ENCODE assay signal across 30 cellular contexts in genomic region chr15:46766021-46766420, GRCh38.
"Had no signal": no experiment of that assay in that cellular context is flagged by ENCODE, and none has a peak within 500 bp of the region (broad histone marks: within the 10 kb centered on the region; RNA-seq: fewer than 3 reads in every experiment).

No MANE protein-coding gene starts in this region.

- DNase-seq: activated B cell treated with CpG ODN at 0.5 μM for 24 hours; activated CD4-positive, alpha-beta memory T cell treated with anti-CD3 and anti-CD28 coated beads for 36 hours; activated CD4-positive, alpha-beta T cell treated with anti-CD3 and anti-CD28 coated beads for 4 hours; activated CD4-positive, alpha-beta T cell treated with anti-CD3 and anti-CD28 coated beads, Interleukin-2, amount 10 ng/mL, durations not matched to agents 24 days and 14 days; activated CD4-positive, alpha-beta T cell treated with anti-CD3 and anti-CD28 coated beads, Interleukin-2, amount 50 U/mL, for 1 hour; activated CD4-positive, alpha-beta T cell treated with anti-CD3 and anti-CD28 coated beads, Interleukin-2, amount 50 U/mL, for 4 hours; activated CD4-positive, CD25-positive, alpha-beta regulatory T cell treated with anti-CD3 and anti-CD28 coated beads, Interleukin-2, amount 50 U/mL, for 72 hours; activated CD8-positive, alpha-beta memory T cell treated with anti-CD3 and anti-CD28 coated beads, Interleukin-2, amount 50 U/mL, for 4 hours; activated CD8-positive, alpha-beta T cell treated with anti-CD3 and anti-CD28 coated beads for 36 hours; activated effector memory CD4-positive, alpha-beta T cell treated with anti-CD3 and anti-CD28 coated beads, Interleukin-2, amount 50 U/mL, for 16 hours; activated gamma-delta T cell treated with Interleukin-2 at 50 U/mL for 16 hours; activated naive CD4-positive, alpha-beta T cell; activated naive CD4-positive, alpha-beta T cell treated with anti-CD3 and anti-CD28 coated beads for 36 hours; activated naive CD4-positive, alpha-beta T cell treated with anti-CD3 and anti-CD28 coated beads, Interleukin-2, amount 50 U/mL, for 16 hours; activated naive CD8-positive, alpha-beta T cell treated with anti-CD3 and anti-CD28 coated beads for 36 hours; activated T-cell treated with anti-CD3 and anti-CD28 coated beads for 4 hours; activated T-cell treated with anti-CD3 and anti-CD28 coated beads, Interleukin-2, amount 50 U/mL, for 1 hour; activated T-cell treated with anti-CD3 and anti-CD28 coated beads, Interleukin-2, amount 50 U/mL, for 4 hours; activated T-cell treated with anti-CD3 and anti-CD28 coated beads, Interleukin-2, amount 50 U/mL, for 72 hours; adrenal gland; amniotic stem cell; aorta; body of pancreas; brain microvascular endothelial cell; central memory CD4-positive, alpha-beta T cell; T-helper 1 cell; T-helper 2 cell; T-helper 9 cell had no signal

- H3K4me3 ChIP-seq: adrenal gland, body of pancreas, breast epithelium had no signal

- H3K9me3 ChIP-seq: adrenal gland had no signal

- H3K4me1 ChIP-seq: adrenal gland, body of pancreas, breast epithelium had no signal

- H3K27ac ChIP-seq: adrenal gland, body of pancreas, brain microvascular endothelial cell, breast epithelium, VCaP had no signal

- H3K27me3 ChIP-seq: adrenal gland, body of pancreas, brain microvascular endothelial cell, breast epithelium had no signal

- H3K36me3 ChIP-seq: adrenal gland, brain microvascular endothelial cell, breast epithelium had no signal
